In genomic region chrX:39816871-39817731, GRCh38 we compare ENCODE assay signal across 12 cellular contexts.
DNase-seq lines count a peak whose midpoint lies in the region; ATAC-seq and TF ChIP-seq lines count a peak whose summit lies in the region.
"Had no signal": no experiment of that assay in that cellular context is flagged by ENCODE, and none has a peak within 500 bp of the region (broad histone marks: within the 10 kb centered on the region; RNA-seq: fewer than 3 reads in every experiment).

No MANE protein-coding gene starts in this region.

- ATAC-seq in HG02642 (IDR thresholded peaks at IDR 0.05; ENCODE audit: poor library complexity, unreplicated experiment), result no peak
- ATAC-seq: HCT116 had no signal

- peak overlapping the region; percentile 15 for H3K4me3 ChIP-seq in fibroblast of villous mesenchyme (ENCODE audit: low read depth, low read length)
- H3K4me3 ChIP-seq: thyroid gland had no signal

- peak overlapping the region; percentile 63 for H3K4me3 Mint-ChIP-seq in T-helper 2 cell treated with Interferon-gamma antibody and Interleukin-4, amounts not matched to agents 5 μg/mL and 100 μg/mL, for 36 hours

- H3K9me3 Mint-ChIP-seq in T-helper 2 cell treated with Interferon-gamma antibody and Interleukin-4, amounts not matched to agents 5 μg/mL and 100 μg/mL, for 36 hours, result no peaks in the 10 kb centered on the region

- peak; percentile 12 for DNase-seq in activated naive CD4-positive, alpha-beta T cell treated with Interleukin-2 at 50 U/mL for 16 hours
- DNase-seq in activated naive CD4-positive, alpha-beta T cell treated with anti-CD3 and anti-CD28 coated beads, Interleukin-2, amount 50 U/mL, for 16 hours, result no peak
- DNase-seq in T-helper 2 cell treated with Interferon-gamma antibody and Interleukin-4, amounts not matched to agents 5 μg/mL and 100 μg/mL, for 36 hours (ENCODE audit: low spot score), result peak; percentile 20
- peak; percentile 62 for DNase-seq in fibroblast of villous mesenchyme (ENCODE audit: low read depth)
- DNase-seq in superior temporal gyrus (ENCODE audit: extremely low spot score), result peak; percentile 62
- no peak for DNase-seq in NCI-H345 (lab: John Stamatoyannopoulos, UW)
- no peak for DNase-seq in NCI-H2081 (lab: John Stamatoyannopoulos, UW)
- DNase-seq: activated CD4-positive, alpha-beta T cell treated with anti-CD3 and anti-CD28 coated beads, Interleukin-2, amount 50 U/mL, for 4 hours; NCI-H1436 had no signal

- TF ChIP-seq CTCF in fibroblast of villous mesenchyme (IDR thresholded peaks at IDR 0.05; ENCODE audit: insufficient read depth, low read depth, low read length), result no peak

- no peaks in the 10 kb centered on the region for H3K27me3 Mint-ChIP-seq in T-helper 2 cell treated with Interferon-gamma antibody and Interleukin-4, amounts not matched to agents 5 μg/mL and 100 μg/mL, for 36 hours (ENCODE audit: low read depth)

- H3K27ac Mint-ChIP-seq in T-helper 2 cell treated with Interferon-gamma antibody and Interleukin-4, amounts not matched to agents 5 μg/mL and 100 μg/mL, for 36 hours, result peak overlapping the region; percentile 85

- peaks cover 21% of the 10 kb centered on the region for H3K4me1 Mint-ChIP-seq in T-helper 2 cell treated with Interferon-gamma antibody and Interleukin-4, amounts not matched to agents 5 μg/mL and 100 μg/mL, for 36 hours (ENCODE audit: low read depth)

- no peaks in the 10 kb centered on the region for H3K36me3 Mint-ChIP-seq in T-helper 2 cell treated with Interferon-gamma antibody and Interleukin-4, amounts not matched to agents 5 μg/mL and 100 μg/mL, for 36 hours (ENCODE audit: low read depth)

Comparison
In these comparisons a context has a peak if more than half of its experiments do, and no peak if none do; other contexts are left out.
1. DNase-seq: peak in activated naive CD4-positive, alpha-beta T cell treated with Interleukin-2 at 50 U/mL for 16 hours (single experiment), T-helper 2 cell treated with Interferon-gamma antibody and Interleukin-4, amounts not matched to agents 5 μg/mL and 100 μg/mL, for 36 hours (single experiment), fibroblast of villous mesenchyme (single experiment) and superior temporal gyrus (single experiment); none in activated naive CD4-positive, alpha-beta T cell treated with anti-CD3 and anti-CD28 coated beads, Interleukin-2, amount 50 U/mL, for 16 hours (single experiment), NCI-H345 (single experiment) and NCI-H2081 (0 of 2).